Comparison of ENCODE assay signal across 7 cellular contexts in genomic region chr1:162298266-162298665, GRCh38.
"Had no signal": no experiment of that assay in that cellular context is flagged by ENCODE, and none has a peak within 500 bp of the region (broad histone marks: within the 10 kb centered on the region; RNA-seq: fewer than 3 reads in every experiment).

No MANE protein-coding gene starts in this region.

- H3K9ac ChIP-seq: GM23248 had no signal

- DNase-seq: GOT3, H7, IMR-90 had no signal

- H2AFZ ChIP-seq: GM23248 had no signal

- H3K4me3 ChIP-seq: GM23248, HAP-1, K562 had no signal

- H3K27ac ChIP-seq: GM23248 had no signal

- H3K4me1 ChIP-seq: HAP-1 had no signal

- H3K36me3 ChIP-seq: HAP-1 had no signal

- H3K9me3 ChIP-seq: HAP-1 had no signal

- ATAC-seq: HCT116, K562 had no signal
